Comparison of ENCODE assay signal across 8 cellular contexts in genomic region chr6:89638320-89639195, GRCh38. TPM values are rescaled to one million over a fixed set of nuclear protein-coding genes. Genes with fewer than 3 reads are reported as not detected.
A peak's percentile ranks its signal among the peaks of the same experiment; 100 is the strongest.
DNase-seq lines count a peak whose midpoint lies in the region; ATAC-seq and TF ChIP-seq lines count a peak whose summit lies in the region.

Gene LYRM2 (minus strand): TSS chr6:89638747. CDS start chr6:89638716, 31 bp downstream.

- no peaks in the 10 kb centered on the region for H3K9me3 ChIP-seq in cardiac muscle cell (ENCODE audit: low read depth)
- no peaks in the 10 kb centered on the region for H3K9me3 ChIP-seq in parathyroid adenoma (ENCODE audit: control insufficient read depth, low read length)
- H3K9me3 ChIP-seq in tibial nerve = no peaks in the 10 kb centered on the region

- peak within 1 kb of the TSS; percentile 83 for H3K9ac ChIP-seq in parathyroid adenoma

- H3K36me3 Mint-ChIP-seq in activated naive CD8-positive, alpha-beta T cell treated with anti-CD3 and anti-CD28 coated beads, Interleukin-2, amount 50 U/mL, for 24 hours (ENCODE audit: low read depth) = peaks cover 53% of the 10 kb centered on the region

- peak within 1 kb of the TSS; percentile 97 for H3K27ac Mint-ChIP-seq in activated naive CD8-positive, alpha-beta T cell treated with anti-CD3 and anti-CD28 coated beads, Interleukin-2, amount 50 U/mL, for 24 hours

- H3K4me3 ChIP-seq in cardiac muscle cell (peak within 1 kb of the TSS; percentile 59), parathyroid adenoma (ENCODE audit: low read depth, low read length) (peak within 1 kb of the TSS; percentile 95), tibial nerve (peak within 1 kb of the TSS; percentile 61 to 94 (median 80))

- H3K27me3 ChIP-seq in cardiac muscle cell = no peaks in the 10 kb centered on the region
- H3K27me3 ChIP-seq in parathyroid adenoma (ENCODE audit: control insufficient read depth, insufficient read depth, low read length) = no peaks in the 10 kb centered on the region
- no peaks in the 10 kb centered on the region for H3K27me3 ChIP-seq in tibial nerve

- H3K4me1 Mint-ChIP-seq in activated naive CD8-positive, alpha-beta T cell treated with anti-CD3 and anti-CD28 coated beads, Interleukin-2, amount 50 U/mL, for 24 hours = peaks cover 35% of the 10 kb centered on the region

- no peaks in the 10 kb centered on the region for H3K9me3 Mint-ChIP-seq in activated naive CD8-positive, alpha-beta T cell treated with anti-CD3 and anti-CD28 coated beads, Interleukin-2, amount 50 U/mL, for 24 hours

- H3K4me1 ChIP-seq in cardiac muscle cell (ENCODE audit: low read depth) (no peaks in the 10 kb centered on the region), parathyroid adenoma (peaks cover 5% of the 10 kb centered on the region), tibial nerve (peaks cover 0 to 23% (median 7%) of the 10 kb centered on the region in 4 donors)

- peak; percentile 86 to 92 for TF ChIP-seq POLR2A in tibial nerve (IDR thresholded peaks at IDR 0.05)

- peak; percentile 16 for TF ChIP-seq CTCF in GM12873 (IDR thresholded peaks at IDR 0.05; ENCODE audit: insufficient read depth, low read depth, low read length, missing control alignments)
- no peak for TF ChIP-seq CTCF in cardiac muscle cell (IDR thresholded peaks at IDR 0.05; ENCODE audit: low read depth, low read length)
- TF ChIP-seq CTCF in parathyroid adenoma (IDR thresholded peaks at IDR 0.05) = no peak
- peak in 4 of 5 experiments; percentile 5 to 66 (median 30) for TF ChIP-seq CTCF in tibial nerve (IDR thresholded peaks at IDR 0.05)

- H3K4me2 ChIP-seq in parathyroid adenoma (ENCODE audit: low read length) = peak within 1 kb of the TSS; percentile 59

- DNase-seq in NCI-H1417 treated with DMSO at 0.1 percent for 48 hours (lab: John Stamatoyannopoulos, UW) (peak; percentile 78), SW480 (ENCODE audit: low spot score) (peak; percentile 86), cardiac muscle cell (ENCODE audit: low read depth in 1 of 2, low spot score in 1 of 2) (peak; percentile 95 to 96), tibial nerve (ENCODE audit: low spot score in 2 of 2) (peak; percentile 85)
- peak; percentile 94 for DNase-seq in activated naive CD8-positive, alpha-beta T cell treated with anti-CD3 and anti-CD28 coated beads, Interleukin-2, amount 50 U/mL, for 24 hours

- H3K79me2 ChIP-seq in parathyroid adenoma = peaks cover 4% of the 10 kb centered on the region

- H3K36me3 ChIP-seq in cardiac muscle cell (peaks cover 2% of the 10 kb centered on the region), parathyroid adenoma (ENCODE audit: control insufficient read depth, insufficient read depth, low read length) (no peaks in the 10 kb centered on the region), tibial nerve (peaks cover 0 to 50% (median 0%) of the 10 kb centered on the region in 3 donors)

- H3K27ac ChIP-seq in cardiac muscle cell (peak within 1 kb of the TSS; percentile 74), parathyroid adenoma (peak within 1 kb of the TSS; percentile 94), tibial nerve (peak within 1 kb of the TSS; percentile 93 to 98 (median 96))

- H3K27me3 Mint-ChIP-seq in activated naive CD8-positive, alpha-beta T cell treated with anti-CD3 and anti-CD28 coated beads, Interleukin-2, amount 50 U/mL, for 24 hours = no peaks in the 10 kb centered on the region

- ATAC-seq in HG02763 (IDR thresholded peaks at IDR 0.05; ENCODE audit: unreplicated experiment) = peak; percentile 98
- peak; percentile 96 for ATAC-seq in activated naive CD8-positive, alpha-beta T cell treated with anti-CD3 and anti-CD28 coated beads, Interleukin-2, amount 50 U/mL, for 24 hours

- peak within 1 kb of the TSS; percentile 96 for H3K4me3 Mint-ChIP-seq in activated naive CD8-positive, alpha-beta T cell treated with anti-CD3 and anti-CD28 coated beads, Interleukin-2, amount 50 U/mL, for 24 hours

- peak; percentile 82 to 98 for TF ChIP-seq EP300 in tibial nerve (IDR thresholded peaks at IDR 0.05)

- H2AFZ ChIP-seq in parathyroid adenoma = peak within 1 kb of the TSS; percentile 93

- WGBS in tibial nerve, 2 donors = 2 to 4% methylated on average over 32 to 51 of the region's 58 CpGs

RNA-seq across cellular contexts. Expression of gene LYRM2, which starts in this region (rescaled TPM):
- total RNA-seq in cardiac muscle cell (13.3 and 14.1 TPM in 2 replicates), tibial nerve (10 to 100 TPM; 12.0 to 20.1 (median 13.6) TPM)
- 39.6 and 59.5 TPM in 2 replicates for polyA plus RNA-seq in cardiac muscle cell

Comparison
In these comparisons a context has a peak if more than half of its experiments do, and no peak if none do; other contexts are left out.
1. Peak in every context shown above with its lines: DNase-seq, ATAC-seq, H3K4me3 ChIP-seq and H3K27ac ChIP-seq.
2. CTCF ChIP-seq: peak in GM12873 (single experiment) and tibial nerve (4 of 5); none in cardiac muscle cell (single experiment) and parathyroid adenoma (single experiment).